ENCODE assay signal across 13 cellular contexts in the genomic region with DNA sequence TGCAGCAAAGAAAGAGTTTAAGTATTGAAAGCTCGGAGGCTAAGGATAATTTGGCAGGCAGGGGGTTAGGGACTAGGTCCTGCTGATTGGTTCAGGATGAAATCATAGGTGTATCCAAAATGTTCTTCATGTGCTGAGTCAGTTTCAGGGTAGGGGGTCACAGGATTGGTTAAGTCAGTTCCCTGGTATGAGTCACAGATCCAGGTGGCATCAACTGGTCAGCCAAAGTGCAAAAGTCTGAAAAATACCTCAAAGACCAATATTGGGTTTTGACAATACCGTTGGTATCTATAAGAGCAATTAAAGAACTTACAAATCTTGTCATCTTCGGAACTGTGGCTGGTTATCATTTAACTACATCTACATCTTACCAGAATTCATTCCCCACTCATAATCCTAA. TPM values are rescaled to one million over a fixed set of nuclear protein-coding genes. Genes with fewer than 3 reads are reported as not detected.
A peak's percentile ranks its signal among the peaks of the same experiment; 100 is the strongest.
DNase-seq lines count a peak whose midpoint lies in the region; ATAC-seq, FAIRE-seq and TF ChIP-seq lines count a peak whose summit lies in the region.
"Had no signal": no experiment of that assay in that cellular context is flagged by ENCODE, and none has a peak within 500 bp of the region (broad histone marks: within the 10 kb centered on the region; RNA-seq: fewer than 3 reads in every experiment).

No MANE protein-coding gene starts in this region.

- peak; percentile 44 for FAIRE-seq in GM12892 (lab: Jason Lieb, UNC)

- POLR2A ChIA-PET in RWPE1 (lab: Yijun Ruan, JAX; ENCODE audit: low non-redundant PET): no interaction called here

- no peak for DNase-seq in GM12892 (ENCODE audit: insufficient read length)
- DNase-seq in activated T-helper 2 cell treated with anti-CD3 and anti-CD28 coated beads, Interferon-gamma antibody, Interleukin-2, Interleukin-4, amounts not matched to agents 10 μg/mL and 5 μg/mL and 100 μg/mL, durations not matched to agents 14 hours and 24 hours and 36 hours (ENCODE audit: low spot score): no peak
- no peak for DNase-seq in natural killer cell
- DNase-seq in RWPE1 (ENCODE audit: low spot score): no peak
- no peak for DNase-seq in central memory CD4-positive, alpha-beta T cell
- no peak for DNase-seq in NCI-H1092 (lab: John Stamatoyannopoulos, UW)
- DNase-seq: activated gamma-delta T cell, left ventricle myocardium inferior, NCI-H1048 had no signal

- ATAC-seq in HG02759 (IDR thresholded peaks at IDR 0.05; ENCODE audit: unreplicated experiment) (peak; percentile 16), natural killer cell (no peak)
- ATAC-seq: HCT116 had no signal

- TF ChIP-seq CTCF in natural killer cell (IDR thresholded peaks at IDR 0.05): no peak
- TF ChIP-seq CTCF in RWPE1 (conservative IDR thresholded peaks at IDR 0.05; ENCODE audit: low read depth): no peak

- no peak for TF ChIP-seq POLR2A in GM12892 (IDR thresholded peaks at IDR 0.05; ENCODE audit: low read depth, low read length)

- peaks cover 8% of the 10 kb centered on the region for H3K9me3 Mint-ChIP-seq in activated T-helper 2 cell treated with anti-CD3 and anti-CD28 coated beads, Interferon-gamma antibody, Interleukin-2, Interleukin-4, amounts not matched to agents 10 μg/mL and 5 μg/mL and 100 μg/mL, durations not matched to agents 14 hours and 24 hours and 36 hours
- no peaks in the 10 kb centered on the region for H3K9me3 Mint-ChIP-seq in natural killer cell
- H3K9me3 Mint-ChIP-seq: neural progenitor cell had no signal

- intact Hi-C loops in activated T-helper 2 cell treated with anti-CD3 and anti-CD28 coated beads, Interferon-gamma antibody, Interleukin-2, Interleukin-4, amounts not matched to agents 10 μg/mL and 5 μg/mL and 100 μg/mL, durations not matched to agents 14 hours and 24 hours and 36 hours (cut with micrococcal nuclease): loop anchor here (1.0 to 2.0 kb wide), 4 partner anchors 17 to 165 kb away; no protein-coding TSS in a partner anchor
- intact Hi-C loops in natural killer cell (cut with micrococcal nuclease): no loop called here

- no peak overlapping the region for H3K27ac ChIP-seq in RWPE1
- H3K27ac ChIP-seq: C4-2B, left ventricle myocardium inferior, neural progenitor cell had no signal

- peaks cover 4% of the 10 kb centered on the region for H3K27me3 Mint-ChIP-seq in activated T-helper 2 cell treated with anti-CD3 and anti-CD28 coated beads, Interferon-gamma antibody, Interleukin-2, Interleukin-4, amounts not matched to agents 10 μg/mL and 5 μg/mL and 100 μg/mL, durations not matched to agents 14 hours and 24 hours and 36 hours (ENCODE audit: low read depth)
- H3K27me3 Mint-ChIP-seq in natural killer cell (ENCODE audit: low read depth in 2 of 2): peaks cover 0 to 15% of the 10 kb centered on the region in 2 donors

- H3K36me3 Mint-ChIP-seq in activated T-helper 2 cell treated with anti-CD3 and anti-CD28 coated beads, Interferon-gamma antibody, Interleukin-2, Interleukin-4, amounts not matched to agents 10 μg/mL and 5 μg/mL and 100 μg/mL, durations not matched to agents 14 hours and 24 hours and 36 hours (ENCODE audit: low read depth): peaks cover 9% of the 10 kb centered on the region
- no peaks in the 10 kb centered on the region for H3K36me3 Mint-ChIP-seq in natural killer cell
- H3K36me3 Mint-ChIP-seq: neural progenitor cell had no signal

- peaks cover 47% of the 10 kb centered on the region for H3K4me1 Mint-ChIP-seq in activated T-helper 2 cell treated with anti-CD3 and anti-CD28 coated beads, Interferon-gamma antibody, Interleukin-2, Interleukin-4, amounts not matched to agents 10 μg/mL and 5 μg/mL and 100 μg/mL, durations not matched to agents 14 hours and 24 hours and 36 hours (ENCODE audit: low read depth)
- H3K4me1 Mint-ChIP-seq in natural killer cell: peaks cover 27 to 37% of the 10 kb centered on the region in 2 donors
- H3K4me1 Mint-ChIP-seq: neural progenitor cell had no signal

- peak overlapping the region; percentile 89 for H3K27ac Mint-ChIP-seq in activated T-helper 2 cell treated with anti-CD3 and anti-CD28 coated beads, Interferon-gamma antibody, Interleukin-2, Interleukin-4, amounts not matched to agents 10 μg/mL and 5 μg/mL and 100 μg/mL, durations not matched to agents 14 hours and 24 hours and 36 hours
- H3K27ac Mint-ChIP-seq in natural killer cell: peak overlapping the region; percentile 53 to 79
- H3K27ac Mint-ChIP-seq: neural progenitor cell had no signal

- H3K4me3 Mint-ChIP-seq in activated T-helper 2 cell treated with anti-CD3 and anti-CD28 coated beads, Interferon-gamma antibody, Interleukin-2, Interleukin-4, amounts not matched to agents 10 μg/mL and 5 μg/mL and 100 μg/mL, durations not matched to agents 14 hours and 24 hours and 36 hours (ENCODE audit: low read depth): peak overlapping the region; percentile 42
- no peak overlapping the region for H3K4me3 Mint-ChIP-seq in natural killer cell
- H3K4me3 Mint-ChIP-seq: neural progenitor cell had no signal

- CTCF ChIA-PET in RWPE1 (lab: Yijun Ruan, JAX): interaction anchor here (0.8 kb wide), 1 partner anchor 13 kb away, joined by 3 read pairs; no protein-coding TSS in a partner anchor

RNA-seq across cellular contexts. Expression of gene PRDM8, which starts 25.6 kb away (rescaled TPM):
- 0.40 TPM for polyA plus RNA-seq in GM12892 (2012; ENCODE audit: missing spikeins)
- total RNA-seq in activated T-helper 2 cell treated with anti-CD3 and anti-CD28 coated beads, Interferon-gamma antibody, Interleukin-2, Interleukin-4, amounts not matched to agents 10 μg/mL and 5 μg/mL and 100 μg/mL, durations not matched to agents 14 hours and 24 hours and 36 hours: 1.1 and 1.8 TPM in 2 replicates
- 1 to 10 TPM; 5.8 to 6.2 (median 6.0) TPM for total RNA-seq in natural killer cell
